ENCODE assay signal across 11 cellular contexts in the genomic region with DNA sequence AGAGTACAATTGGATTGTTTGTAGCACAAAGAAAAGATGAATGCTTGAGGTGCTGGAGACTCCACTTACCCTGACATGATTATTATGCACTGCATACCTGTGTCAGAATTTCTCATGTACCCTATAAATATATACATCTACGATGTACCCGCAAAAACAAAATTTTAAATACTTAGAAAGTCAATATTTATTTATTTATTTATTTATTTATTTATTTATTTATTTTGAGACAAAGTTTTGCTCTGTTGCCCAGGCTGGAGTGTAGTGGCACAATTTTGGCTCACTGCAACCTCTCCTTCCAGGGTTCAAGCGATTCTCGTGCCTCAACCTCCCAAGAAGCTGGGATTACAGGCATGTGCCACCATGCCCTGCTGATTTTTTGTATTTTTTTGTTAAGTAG.
"Had no signal": no experiment of that assay in that cellular context is flagged by ENCODE, and none has a peak within 500 bp of the region (broad histone marks: within the 10 kb centered on the region; RNA-seq: fewer than 3 reads in every experiment).

No MANE protein-coding gene starts in this region.

- H3K27ac ChIP-seq: GM23248 had no signal

- FAIRE-seq: H1, H54 had no signal

- H3K4me3 ChIP-seq: GM23248, GM23338, HAP-1 had no signal

- H3K4me2 ChIP-seq: GM23338 had no signal

- ATAC-seq: GM23338, HCT116 had no signal

- DNase-seq: GM23248, GOT3, H7, H9, HCEC 1CT, HFFc6 had no signal

- H3K36me3 ChIP-seq: HAP-1 had no signal

- H3K4me1 ChIP-seq: HAP-1 had no signal

- H3K9me3 ChIP-seq: HAP-1 had no signal
